In genomic region chr5:147857302-147858129, GRCh38 we compare ENCODE assay signal across 1 cellular context.
TF ChIP-seq lines count a peak whose summit lies in the region.

No MANE protein-coding gene starts in this region.

TF ChIP-seq in neural cell, 6 proteins besides CTCF, POLR2A, EP300 and RAD21 (continued from another document):
- no peak for TF ChIP-seq REST (IDR thresholded peaks at IDR 0.05; ENCODE audit: borderline replicate concordance)
- no peak for TF ChIP-seq EZH2 (IDR thresholded peaks at IDR 0.05; ENCODE audit: borderline replicate concordance, insufficient read depth, low read length, poor library complexity, severe bottlenecking)
- no peak for TF ChIP-seq TAF1 (IDR thresholded peaks at IDR 0.05; ENCODE audit: low read depth)
- peak; percentile 81 for TF ChIP-seq SMC3 (conservative IDR thresholded peaks at IDR 0.05; ENCODE audit: poor library complexity)
